29 cellular contexts compared by ENCODE assay signal in the genomic region with DNA sequence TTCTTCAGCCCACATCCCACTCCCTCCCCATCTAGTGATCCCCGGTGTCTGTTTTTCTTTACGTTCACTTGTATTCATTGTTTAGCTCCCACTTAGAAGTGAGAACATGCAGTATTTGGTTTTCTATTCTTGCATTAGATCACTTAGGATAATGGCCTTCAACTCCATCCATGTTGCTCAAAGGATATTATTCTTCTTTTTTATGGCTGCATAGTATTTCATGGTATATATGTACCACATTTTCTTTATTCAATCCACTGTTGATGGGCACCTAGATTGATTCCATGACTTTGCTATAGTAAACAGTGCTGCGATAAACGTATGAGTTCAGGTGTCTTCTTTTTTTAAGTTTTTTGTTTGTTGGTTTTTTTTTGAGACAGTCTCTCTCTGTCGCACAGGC.
"Had no signal": no experiment of that assay in that cellular context is flagged by ENCODE, and none has a peak within 500 bp of the region (broad histone marks: within the 10 kb centered on the region; RNA-seq: fewer than 3 reads in every experiment).

No MANE protein-coding gene starts in this region.

- H3K4me3 Mint-ChIP-seq: stimulated activated effector memory CD8-positive, alpha-beta T cell treated with anti-CD3 and anti-CD28 coated beads, Interleukin-12 subunit alpha, Interleukin-12 subunit beta, amount 100 ng/mL, for 72 hours; stimulated activated memory B cell treated with anti-CD40 and anti-IgM and Interleukin-4, amounts not matched to agents 10 μg/mL and 1 μg/mL and 100 μg/mL, for 72 hours; stimulated activated naive B cell treated with anti-CD40 and anti-IgM and Interleukin-4, amounts not matched to agents 10 μg/mL and 1 μg/mL and 100 μg/mL, for 72 hours; stimulated activated naive CD8-positive, alpha-beta T cell treated with anti-CD3 and anti-CD28 coated beads, Interleukin-15, amount 100 ng/mL, for 72 hours; stimulated activated naive CD8-positive, alpha-beta T cell treated with anti-CD3 and anti-CD28 coated beads, Interleukin-15, Interleukin-2, amounts not matched to agents 100 ng/mL and 50 ng/mL, for 24 hours; type B pancreatic cell had no signal

- H3K9me3 ChIP-seq: testis, thoracic aorta, thyroid gland, tibial artery, upper lobe of right lung, uterus, vagina had no signal

- H3K36me3 Mint-ChIP-seq: stimulated activated effector memory CD8-positive, alpha-beta T cell treated with anti-CD3 and anti-CD28 coated beads, Interleukin-12 subunit alpha, Interleukin-12 subunit beta, amount 100 ng/mL, for 72 hours had no signal

- H3K4me3 ChIP-seq: stomach, suprapubic skin, testis, thoracic aorta, thyroid gland, tibial artery, tibial nerve, transverse colon, upper lobe of left lung, upper lobe of right lung, uterus, vagina had no signal

- H3K27me3 Mint-ChIP-seq: stimulated activated memory B cell treated with anti-CD40 and anti-IgM and Interleukin-4, amounts not matched to agents 10 μg/mL and 1 μg/mL and 100 μg/mL, for 72 hours; stimulated activated naive B cell treated with anti-CD40 and anti-IgM and Interleukin-4, amounts not matched to agents 10 μg/mL and 1 μg/mL and 100 μg/mL, for 72 hours; stimulated activated naive CD8-positive, alpha-beta T cell treated with anti-CD3 and anti-CD28 coated beads, Interleukin-15, amount 100 ng/mL, for 72 hours; stimulated activated naive CD8-positive, alpha-beta T cell treated with anti-CD3 and anti-CD28 coated beads, Interleukin-15, Interleukin-2, amounts not matched to agents 100 ng/mL and 50 ng/mL, for 24 hours; type B pancreatic cell had no signal

- H3K36me3 ChIP-seq: thyroid gland, transverse colon, uterus, vagina had no signal

- H3K27ac ChIP-seq: stomach, suprapubic skin, testis, thoracic aorta, thyroid gland, tibial artery, tibial nerve, transverse colon, upper lobe of left lung, upper lobe of right lung, uterus, vagina had no signal

- H3K27ac Mint-ChIP-seq: stimulated activated effector memory CD8-positive, alpha-beta T cell treated with anti-CD3 and anti-CD28 coated beads, Interleukin-12 subunit alpha, Interleukin-12 subunit beta, amount 100 ng/mL, for 72 hours; stimulated activated memory B cell treated with anti-CD40 and anti-IgM and Interleukin-4, amounts not matched to agents 10 μg/mL and 1 μg/mL and 100 μg/mL, for 72 hours; stimulated activated naive B cell treated with anti-CD40 and anti-IgM and Interleukin-4, amounts not matched to agents 10 μg/mL and 1 μg/mL and 100 μg/mL, for 72 hours; stimulated activated naive CD8-positive, alpha-beta T cell treated with anti-CD3 and anti-CD28 coated beads, Interleukin-15, amount 100 ng/mL, for 72 hours; stimulated activated naive CD8-positive, alpha-beta T cell treated with anti-CD3 and anti-CD28 coated beads, Interleukin-15, Interleukin-2, amounts not matched to agents 100 ng/mL and 50 ng/mL, for 24 hours; type B pancreatic cell had no signal

- H3K4me1 ChIP-seq: stomach, suprapubic skin, testis, thyroid gland, tibial artery, tibial nerve, transverse colon, upper lobe of left lung, upper lobe of right lung, uterus, vagina had no signal

- H3K4me1 Mint-ChIP-seq: stimulated activated effector memory CD8-positive, alpha-beta T cell treated with anti-CD3 and anti-CD28 coated beads, Interleukin-12 subunit alpha, Interleukin-12 subunit beta, amount 100 ng/mL, for 72 hours; stimulated activated naive CD8-positive, alpha-beta T cell treated with anti-CD3 and anti-CD28 coated beads, Interleukin-15, amount 100 ng/mL, for 72 hours had no signal

- FAIRE-seq: urothelium cell line had no signal

- DNase-seq: stimulated activated CD4-positive, alpha-beta T cell treated with anti-CD3 and anti-CD28 coated beads, Interleukin-2, amount 100 ng/mL, for 48 hours; stimulated activated CD4-positive, alpha-beta T cell treated with anti-CD3 and anti-CD28 coated beads, Interleukin-4, amount 100 ng/mL, for 1 hour; stimulated activated CD4-positive, alpha-beta T cell treated with anti-CD3 and anti-CD28 coated beads, Interleukin-4, amount 100 ng/mL, for 24 hours; stimulated activated CD4-positive, alpha-beta T cell treated with anti-CD3 and anti-CD28 coated beads, Interleukin-4, amount 100 ng/mL, for 4 hours; stimulated activated CD8-positive, alpha-beta memory T cell treated with anti-CD3 and anti-CD28 coated beads, Interleukin-4, amount 100 ng/mL, for 48 hours; stimulated activated naive B cell treated with anti-CD40 and anti-IgM and Interleukin-4, amounts not matched to agents 10 μg/mL and 1 μg/mL and 100 μg/mL, for 72 hours; stimulated activated naive CD4-positive, alpha-beta T cell; stimulated activated naive CD4-positive, alpha-beta T cell treated with Interleukin-2 at 50 U/mL for 16 hours; stimulated activated naive CD8-positive, alpha-beta T cell treated with anti-CD3 and anti-CD28 coated beads, Interleukin-15, amount 100 ng/mL, for 72 hours; stimulated activated naive CD8-positive, alpha-beta T cell treated with anti-CD3 and anti-CD28 coated beads, Interleukin-15, Interleukin-2, amounts not matched to agents 100 U/mL and 50 U/mL, for 24 hours; stomach; substantia nigra; testis; thyroid gland; tibial artery; transverse colon; trophoblast cell; upper lobe of left lung; upper lobe of right lung; uterus had no signal

- ATAC-seq: stimulated activated effector memory CD8-positive, alpha-beta T cell treated with anti-CD3 and anti-CD28 coated beads, Interleukin-12 subunit alpha, Interleukin-12 subunit beta, amount 100 ng/mL, for 72 hours; stimulated activated memory B cell treated with anti-CD40 and anti-IgM and Interleukin-4, amounts not matched to agents 10 μg/mL and 1 μg/mL and 100 μg/mL, for 72 hours; stimulated activated naive B cell treated with anti-CD40 and anti-IgM and Interleukin-4, amounts not matched to agents 10 μg/mL and 1 μg/mL and 100 μg/mL, for 72 hours; stimulated activated naive CD8-positive, alpha-beta T cell treated with anti-CD3 and anti-CD28 coated beads, Interleukin-15, amount 100 ng/mL, for 72 hours; stimulated activated naive CD8-positive, alpha-beta T cell treated with anti-CD3 and anti-CD28 coated beads, Interleukin-15, Interleukin-2, amounts not matched to agents 100 U/mL and 50 U/mL, for 24 hours; upper lobe of right lung had no signal

- H3K27me3 ChIP-seq: stomach, suprapubic skin, testis, thyroid gland, tibial artery, tibial nerve, transverse colon, upper lobe of left lung, upper lobe of right lung, uterus, vagina had no signal
